27 cellular contexts compared by ENCODE assay signal in genomic region chr4:75302648-75303047, GRCh38.
"Had no signal": no experiment of that assay in that cellular context is flagged by ENCODE, and none has a peak within 500 bp of the region (broad histone marks: within the 10 kb centered on the region; RNA-seq: fewer than 3 reads in every experiment).

No MANE protein-coding gene starts in this region.

- H3K27me3 Mint-ChIP-seq: activated naive CD4-positive, alpha-beta T cell treated with anti-CD3 and anti-CD28 coated beads, Interleukin-2, amount 10 ng/mL, durations not matched to agents 7 days and 5 days; activated naive CD8-positive, alpha-beta T cell treated with anti-CD3 and anti-CD28 coated beads, Interleukin-2, amount 50 U/mL, for 24 hours; brain had no signal

- H3K9me3 ChIP-seq: psoas muscle had no signal

- H3K27me3 ChIP-seq: hepatocyte, ovary, tibial nerve had no signal

- H3K79me2 ChIP-seq: hepatocyte had no signal

- ATAC-seq: activated naive CD8-positive, alpha-beta T cell treated with anti-CD3 and anti-CD28 coated beads, Interleukin-2, amount 50 U/mL, for 24 hours; foreskin keratinocyte; naive thymus-derived CD8-positive, alpha-beta T cell; psoas muscle; right cardiac atrium had no signal

- H3K27ac Mint-ChIP-seq: activated CD4-positive, alpha-beta T cell treated with anti-CD3 and anti-CD28 coated beads, Interleukin-2, amount 10 ng/mL, durations not matched to agents 24 days and 14 days; activated naive CD4-positive, alpha-beta T cell treated with anti-CD3 and anti-CD28 coated beads, Interleukin-2, amount 10 ng/mL, durations not matched to agents 7 days and 5 days; activated naive CD8-positive, alpha-beta T cell treated with anti-CD3 and anti-CD28 coated beads, Interleukin-2, amount 50 U/mL, for 24 hours; brain; naive thymus-derived CD8-positive, alpha-beta T cell; stimulated activated naive CD8-positive, alpha-beta T cell treated with anti-CD3 and anti-CD28 coated beads, Interleukin-15, Interleukin-2, amounts not matched to agents 100 ng/mL and 50 ng/mL, for 24 hours had no signal

- DNase-seq: activated CD4-positive, alpha-beta T cell treated with anti-CD3 and anti-CD28 coated beads, Interleukin-2, amount 10 ng/mL, durations not matched to agents 24 days and 14 days; activated CD4-positive, CD25-positive, alpha-beta regulatory T cell; activated CD8-positive, alpha-beta memory T cell treated with anti-CD3 and anti-CD28 coated beads for 24 hours; activated CD8-positive, alpha-beta memory T cell treated with anti-CD3 and anti-CD28 coated beads, Interleukin-2, amount 50 U/mL, for 48 hours; activated effector memory CD4-positive, alpha-beta T cell treated with Interleukin-2 at 50 U/mL for 16 hours; activated naive CD4-positive, alpha-beta T cell treated with anti-CD3 and anti-CD28 coated beads, Interleukin-2, amount 10 ng/mL, durations not matched to agents 7 days and 5 days; activated naive CD8-positive, alpha-beta T cell treated with anti-CD3 and anti-CD28 coated beads, Interleukin-2, amount 50 U/mL, for 24 hours; activated T-cell treated with anti-CD3 and anti-CD28 coated beads, Interleukin-2, amount 50 U/mL, for 48 hours; anterior cingulate cortex; central memory CD4-positive, alpha-beta T cell; dorsolateral prefrontal cortex; foreskin keratinocyte; mesenchymal stem cell; naive thymus-derived CD8-positive, alpha-beta T cell; ovary; psoas muscle; right cardiac atrium; stimulated activated CD4-positive, alpha-beta T cell treated with anti-CD3 and anti-CD28 coated beads, Interleukin-15, amount 100 ng/mL, for 24 hours; stimulated activated CD4-positive, alpha-beta T cell treated with anti-CD3 and anti-CD28 coated beads, Interleukin-2, amount 100 ng/mL, for 48 hours had no signal

- H3K9me3 Mint-ChIP-seq: activated CD4-positive, alpha-beta T cell treated with anti-CD3 and anti-CD28 coated beads, Interleukin-2, amount 10 ng/mL, durations not matched to agents 24 days and 14 days had no signal

- H3K36me3 ChIP-seq: ovary, tibial nerve had no signal

- H3K4me1 Mint-ChIP-seq: activated CD4-positive, alpha-beta T cell treated with anti-CD3 and anti-CD28 coated beads, Interleukin-2, amount 10 ng/mL, durations not matched to agents 24 days and 14 days; activated naive CD4-positive, alpha-beta T cell treated with anti-CD3 and anti-CD28 coated beads, Interleukin-2, amount 10 ng/mL, durations not matched to agents 7 days and 5 days; activated naive CD8-positive, alpha-beta T cell treated with anti-CD3 and anti-CD28 coated beads, Interleukin-2, amount 50 U/mL, for 24 hours; naive thymus-derived CD8-positive, alpha-beta T cell had no signal

- FAIRE-seq: colon, urothelium cell line had no signal

- H3K4me1 ChIP-seq: foreskin keratinocyte, psoas muscle, tibial nerve had no signal

- H2AFZ ChIP-seq: hepatocyte had no signal

- H3K4me2 ChIP-seq: hepatocyte had no signal

- H3K36me3 Mint-ChIP-seq: activated naive CD4-positive, alpha-beta T cell treated with anti-CD3 and anti-CD28 coated beads, Interleukin-2, amount 10 ng/mL, durations not matched to agents 7 days and 5 days; brain had no signal

- H3K27ac ChIP-seq: dorsolateral prefrontal cortex, epithelial cell of prostate, foreskin keratinocyte, hepatocyte, ovary, psoas muscle, skin epidermis, tibial nerve had no signal

- H3K4me3 ChIP-seq: dorsolateral prefrontal cortex, hepatocyte, ovary, psoas muscle, skin epidermis, tibial nerve had no signal

- H3K4me3 Mint-ChIP-seq: activated CD4-positive, alpha-beta T cell treated with anti-CD3 and anti-CD28 coated beads, Interleukin-2, amount 10 ng/mL, durations not matched to agents 24 days and 14 days; activated naive CD4-positive, alpha-beta T cell treated with anti-CD3 and anti-CD28 coated beads, Interleukin-2, amount 10 ng/mL, durations not matched to agents 7 days and 5 days; activated naive CD8-positive, alpha-beta T cell treated with anti-CD3 and anti-CD28 coated beads, Interleukin-2, amount 50 U/mL, for 24 hours; brain; naive thymus-derived CD8-positive, alpha-beta T cell; stimulated activated naive CD8-positive, alpha-beta T cell treated with anti-CD3 and anti-CD28 coated beads, Interleukin-15, Interleukin-2, amounts not matched to agents 100 ng/mL and 50 ng/mL, for 24 hours had no signal
